In genomic region chr4:57426779-57427395, GRCh38 we compare ENCODE assay signal across 8 cellular contexts.
A peak's percentile ranks its signal among the peaks of the same experiment; 100 is the strongest.
DNase-seq lines count a peak whose midpoint lies in the region; ATAC-seq and TF ChIP-seq lines count a peak whose summit lies in the region.

No MANE protein-coding gene starts in this region.

- H3K36me3 ChIP-seq in SJSA1 = no peaks in the 10 kb centered on the region
- H3K36me3 ChIP-seq in lung (ENCODE audit: control insufficient read depth in 2 of 2, insufficient read depth in 2 of 2, low read length in 2 of 2) = no peaks in the 10 kb centered on the region
- no peaks in the 10 kb centered on the region for H3K36me3 ChIP-seq in thyroid gland

- peak; percentile 62 for DNase-seq in activated CD4-positive, alpha-beta T cell treated with anti-CD3 and anti-CD28 coated beads for 48 hours
- DNase-seq in activated CD4-positive, alpha-beta T cell treated with anti-CD3 and anti-CD28 coated beads for 4 hours = no peak
- peak; percentile 58 for DNase-seq in LNCaP clone FGC (ENCODE audit: low read depth)
- peak; percentile 39 to 63 for DNase-seq in SJSA1 (ENCODE audit: low read depth in 1 of 2, low spot score in 2 of 2)
- peak; percentile 47 to 67 for DNase-seq in dermis microvascular lymphatic vessel endothelial cell (ENCODE audit: low read depth in 2 of 2)
- peak; percentile 47 for DNase-seq in lung (ENCODE audit: low spot score)
- DNase-seq in thyroid gland = peak; percentile 69 to 81

- no peak for TF ChIP-seq POLR2A in thyroid gland (IDR thresholded peaks at IDR 0.05)

- intact Hi-C loops in thyroid gland (cut with DNase I) = loop anchor here (10.0 kb wide), 2 partner anchors 262 to 392 kb away; no protein-coding TSS in a partner anchor

- peak; percentile 91 for ATAC-seq in GM21786 (IDR thresholded peaks at IDR 0.05; ENCODE audit: unreplicated experiment)
- peak; percentile 50 for ATAC-seq in lung (ENCODE audit: insufficient read depth, low FRiP score)

- H3K4me3 ChIP-seq in LNCaP clone FGC (ENCODE audit: low read depth, low read length) (no peak overlapping the region), SJSA1 (no peak overlapping the region), lung (no peak overlapping the region), thyroid gland (replicated peaks in 1 of 3) (no peak overlapping the region)

- H3K9me3 ChIP-seq in SJSA1 (replicated peaks) = no peaks in the 10 kb centered on the region
- no peaks in the 10 kb centered on the region for H3K9me3 ChIP-seq in lung (ENCODE audit: control insufficient read depth in 2 of 2, insufficient read depth in 1 of 2, low read length in 1 of 2)
- H3K9me3 ChIP-seq in thyroid gland = no peaks in the 10 kb centered on the region

- 10 to 12% methylated on average over 11 of the region's 11 CpGs for WGBS in lung, 2 donors
- WGBS in thyroid gland, 2 donors = 9 to 10% methylated on average over 11 of the region's 11 CpGs

- TF ChIP-seq CTCF in LNCaP clone FGC (IDR thresholded peaks at IDR 0.05; ENCODE audit: control insufficient read depth, extremely low read depth, insufficient read depth) = peak; percentile 90
- peak; percentile 40 for TF ChIP-seq CTCF in lung (IDR thresholded peaks at IDR 0.05; ENCODE audit: control extremely low read depth, extremely low read depth)
- TF ChIP-seq CTCF in thyroid gland (IDR thresholded peaks at IDR 0.05) = peak in 5 of 6 experiments; percentile 13 to 88 (median 67)

- H3K4me1 ChIP-seq in SJSA1 (replicated peaks) (no peaks in the 10 kb centered on the region), lung (ENCODE audit: control insufficient read depth in 2 of 2, insufficient read depth in 2 of 2, low read length in 2 of 2) (no peaks in the 10 kb centered on the region), thyroid gland (no peaks in the 10 kb centered on the region)

- H3K27ac ChIP-seq in SJSA1 = no peak overlapping the region
- H3K27ac ChIP-seq in lung (ENCODE audit: low read depth in 1 of 2, low read length in 1 of 2) = no peak overlapping the region
- H3K27ac ChIP-seq in thyroid gland = no peak overlapping the region

- H3K27me3 ChIP-seq in SJSA1 (replicated peaks) (0 out of 2 replicates have a peak, but pooled peaks cover 10% of the 10 kb centered on the region), lung (ENCODE audit: control insufficient read depth, insufficient read depth) (no peaks in the 10 kb centered on the region), thyroid gland (no peaks in the 10 kb centered on the region)

Comparison
In these comparisons a context has a peak if more than half of its experiments do, and no peak if none do; other contexts are left out.
1. DNase-seq: peak in activated CD4-positive, alpha-beta T cell treated with anti-CD3 and anti-CD28 coated beads for 48 hours (single experiment), LNCaP clone FGC (single experiment), SJSA1 (2 of 2), dermis microvascular lymphatic vessel endothelial cell (2 of 2), lung (single experiment) and thyroid gland (2 of 2); none in activated CD4-positive, alpha-beta T cell treated with anti-CD3 and anti-CD28 coated beads for 4 hours (0 of 2).
2. CTCF ChIP-seq: peak in every context shown above with its lines; median percentile 90 in LNCaP clone FGC; 67 in thyroid gland; 40 in lung.